ENCODE assay signal across 27 cellular contexts in genomic region chr2:124888431-124888830, GRCh38.
DNase-seq lines count a peak whose midpoint lies in the region; FAIRE-seq and TF ChIP-seq lines count a peak whose summit lies in the region.
"Had no signal": no experiment of that assay in that cellular context is flagged by ENCODE, and none has a peak within 500 bp of the region (broad histone marks: within the 10 kb centered on the region; RNA-seq: fewer than 3 reads in every experiment).

No MANE protein-coding gene starts in this region.

- TF ChIP-seq CTCF in astrocyte (IDR thresholded peaks at IDR 0.05; ENCODE audit: insufficient read depth, low read depth, low read length) (no peak), fibroblast of lung (conservative IDR thresholded peaks at IDR 0.05 in 1 of 2, IDR thresholded peaks at IDR 0.05 in 1 of 2; ENCODE audit: low read depth in 1 of 2, low read length in 2 of 2) (no peak), fibroblast of villous mesenchyme (IDR thresholded peaks at IDR 0.05; ENCODE audit: insufficient read depth, low read depth, low read length) (no peak)

- peaks cover 3% of the 10 kb centered on the region for H3K27me3 Mint-ChIP-seq in astrocyte (ENCODE audit: low read depth, unreplicated experiment)
- H3K27me3 Mint-ChIP-seq in T-helper 2 cell treated with Interferon-gamma antibody and Interleukin-4, amounts not matched to agents 5 μg/mL and 100 μg/mL, for 36 hours (ENCODE audit: low read depth) = no peaks in the 10 kb centered on the region
- H3K27me3 Mint-ChIP-seq: CD4-positive, alpha-beta memory T cell; CD4-positive, CD25-positive, alpha-beta regulatory T cell; CD8-positive, alpha-beta memory T cell had no signal

- H2BK120ac ChIP-seq in mesendoderm (ENCODE audit: low read depth, low read length) = no peak overlapping the region

- H2BK15ac ChIP-seq in mesendoderm (replicated peaks; ENCODE audit: low read depth) = no peak overlapping the region

- no peak overlapping the region for H3K27ac ChIP-seq in astrocyte (ENCODE audit: low read depth, low read length)
- no peak overlapping the region for H3K27ac ChIP-seq in fibroblast of lung (ENCODE audit: insufficient read depth, low read length)
- no peak overlapping the region for H3K27ac ChIP-seq in mesendoderm (ENCODE audit: low read depth, low read length)
- H3K27ac ChIP-seq: BLaER1 had no signal

- DNase-seq in ELR (ENCODE audit: low read depth) (peak; percentile 0), astrocyte (ENCODE audit: low read depth) (peak; percentile 23), fibroblast of lung (ENCODE audit: low read depth in 2 of 2) (peak; percentile 3 to 27), fibroblast of villous mesenchyme (ENCODE audit: low read depth) (peak; percentile 15), mesendoderm (no peak), DMS53 treated with DMSO at 0.1 percent for 48 hours (lab: John Stamatoyannopoulos, UW; ENCODE audit: unreplicated experiment) (no peak)
- DNase-seq in stimulated activated CD4-positive, alpha-beta T cell treated with anti-CD3 and anti-CD28 coated beads, Interleukin-4, amount 100 ng/mL, for 4 hours = no peak
- DNase-seq in T-helper 2 cell treated with Interferon-gamma antibody and Interleukin-4, amounts not matched to agents 5 μg/mL and 100 μg/mL, for 36 hours (ENCODE audit: low spot score) = no peak
- DNase-seq: 8988T; ACHN; BE2C; C1 segment of cervical spinal cord; CD4-positive, alpha-beta memory T cell; CD4-positive, CD25-positive, alpha-beta regulatory T cell; CD8-positive, alpha-beta memory T cell; COR-L47; DMS79; DND-41; GDM1 had no signal

- H3K79me1 ChIP-seq in mesendoderm (ENCODE audit: low read length) = no peaks in the 10 kb centered on the region

- H3K27me3 ChIP-seq in astrocyte (ENCODE audit: insufficient read depth, low read length) (peaks cover 2% of the 10 kb centered on the region), fibroblast of lung (ENCODE audit: control insufficient read depth, insufficient read depth, low read length) (no peaks in the 10 kb centered on the region), mesendoderm (ENCODE audit: insufficient read depth, low read length, poor library complexity) (no peaks in the 10 kb centered on the region)
- H3K27me3 ChIP-seq: BE2C, BLaER1 had no signal

- H4K5ac ChIP-seq in mesendoderm (ENCODE audit: low read length) = no peak overlapping the region

- H3K9ac ChIP-seq in astrocyte (ENCODE audit: low read length) = no peak overlapping the region
- H3K9ac ChIP-seq in fibroblast of lung (ENCODE audit: insufficient read depth, low read length) = no peak overlapping the region
- no peak overlapping the region for H3K9ac ChIP-seq in mesendoderm (ENCODE audit: low read length)
- H3K9ac ChIP-seq: BLaER1 had no signal

- no peak overlapping the region for H3K4ac ChIP-seq in mesendoderm (ENCODE audit: low read depth, low read length)

- H3K56ac ChIP-seq in mesendoderm (ENCODE audit: low read length) = no peak overlapping the region

- H3K23ac ChIP-seq in mesendoderm (ENCODE audit: low read length) = no peak overlapping the region

- no peak overlapping the region for H3K18ac ChIP-seq in mesendoderm (ENCODE audit: low read length)

- H3K36me3 ChIP-seq in astrocyte (ENCODE audit: insufficient read depth, low read length) (no peaks in the 10 kb centered on the region), fibroblast of lung (ENCODE audit: control insufficient read depth, insufficient read depth, low read length) (no peaks in the 10 kb centered on the region), mesendoderm (ENCODE audit: control insufficient read depth, insufficient read depth, low read length) (no peaks in the 10 kb centered on the region)
- H3K36me3 ChIP-seq: BE2C, BLaER1 had no signal

- H3K9me3 Mint-ChIP-seq in astrocyte (ENCODE audit: unreplicated experiment) = no peaks in the 10 kb centered on the region
- H3K9me3 Mint-ChIP-seq in T-helper 2 cell treated with Interferon-gamma antibody and Interleukin-4, amounts not matched to agents 5 μg/mL and 100 μg/mL, for 36 hours = peaks cover 18% of the 10 kb centered on the region

- H3K9me3 ChIP-seq in astrocyte (ENCODE audit: insufficient read depth, low read depth, low read length) (peaks cover 2% of the 10 kb centered on the region), fibroblast of lung (ENCODE audit: control insufficient read depth, insufficient read depth, low read depth, low read length) (no peaks in the 10 kb centered on the region)
- H3K9me3 ChIP-seq: BE2C, BLaER1 had no signal

- H4K20me1 ChIP-seq in astrocyte (ENCODE audit: insufficient read depth, low read length) (no peaks in the 10 kb centered on the region), fibroblast of lung (ENCODE audit: control insufficient read depth, extremely low read depth, insufficient read depth, low read length) (no peaks in the 10 kb centered on the region)
- H4K20me1 ChIP-seq: BLaER1 had no signal

- no peak overlapping the region for H3K4me3 Mint-ChIP-seq in astrocyte (ENCODE audit: unreplicated experiment)
- no peak overlapping the region for H3K4me3 Mint-ChIP-seq in T-helper 2 cell treated with Interferon-gamma antibody and Interleukin-4, amounts not matched to agents 5 μg/mL and 100 μg/mL, for 36 hours
- H3K4me3 Mint-ChIP-seq: CD14-positive monocyte; CD4-positive, alpha-beta memory T cell; CD4-positive, CD25-positive, alpha-beta regulatory T cell; CD8-positive, alpha-beta memory T cell had no signal

- H3K4me3 ChIP-seq in astrocyte (ENCODE audit: insufficient read depth, low read depth, low read length) (no peak overlapping the region), fibroblast of lung (replicated peaks in 1 of 4; ENCODE audit: control extremely low read depth in 1 of 4, insufficient read depth in 1 of 4, low read depth in 3 of 4, low read length in 4 of 4) (no peak overlapping the region), fibroblast of villous mesenchyme (ENCODE audit: low read depth, low read length) (no peak overlapping the region), mesendoderm (ENCODE audit: low read length) (no peak overlapping the region)
- H3K4me3 ChIP-seq: BLaER1, GM12878 had no signal

- FAIRE-seq in astrocyte (lab: Jason Lieb, UNC) = no peak
- FAIRE-seq: A204.1, D721Med, GM12878, GM12892, GM18507, GM19239 had no signal

- no peaks in the 10 kb centered on the region for H3K79me2 ChIP-seq in astrocyte (ENCODE audit: insufficient read depth, low read length)
- no peaks in the 10 kb centered on the region for H3K79me2 ChIP-seq in fibroblast of lung (ENCODE audit: control insufficient read depth, insufficient read depth, low read length)
- H3K79me2 ChIP-seq in mesendoderm (ENCODE audit: control insufficient read depth, insufficient read depth, low read length) = no peaks in the 10 kb centered on the region

- no peak overlapping the region for H2BK5ac ChIP-seq in mesendoderm (ENCODE audit: low read length)

- H3K4me1 ChIP-seq in astrocyte (ENCODE audit: insufficient read depth, low read length) = no peaks in the 10 kb centered on the region
- no peaks in the 10 kb centered on the region for H3K4me1 ChIP-seq in fibroblast of lung (ENCODE audit: control insufficient read depth, extremely low read depth, insufficient read depth, low read length)
- H3K4me1 ChIP-seq in mesendoderm (ENCODE audit: control insufficient read depth, low read depth, low read length) = no peaks in the 10 kb centered on the region
- H3K4me1 ChIP-seq: BE2C, BLaER1 had no signal

- no peak overlapping the region for H3K4me2 ChIP-seq in astrocyte (ENCODE audit: low read length)
- H3K4me2 ChIP-seq in fibroblast of lung (ENCODE audit: extremely low read depth, insufficient read depth, low read length) = no peak overlapping the region
- no peak overlapping the region for H3K4me2 ChIP-seq in mesendoderm (ENCODE audit: low read length)
- H3K4me2 ChIP-seq: BLaER1 had no signal

- no peaks in the 10 kb centered on the region for H3K4me1 Mint-ChIP-seq in astrocyte (ENCODE audit: low read depth, unreplicated experiment)
- no peaks in the 10 kb centered on the region for H3K4me1 Mint-ChIP-seq in T-helper 2 cell treated with Interferon-gamma antibody and Interleukin-4, amounts not matched to agents 5 μg/mL and 100 μg/mL, for 36 hours (ENCODE audit: low read depth)
- H3K4me1 Mint-ChIP-seq: CD14-positive monocyte; CD4-positive, alpha-beta memory T cell; CD4-positive, CD25-positive, alpha-beta regulatory T cell; CD8-positive, alpha-beta memory T cell had no signal

- WGBS in mesendoderm (ENCODE audit: extremely low coverage, insufficient coverage, low lambda C conversion rate) = no CpG with 5 or more reads among the region's 1 CpG

- H2AFZ ChIP-seq in astrocyte (ENCODE audit: low read depth, low read length) (no peak overlapping the region), fibroblast of lung (ENCODE audit: low read length) (no peak overlapping the region)

- no peak overlapping the region for H2AK5ac ChIP-seq in mesendoderm (ENCODE audit: low read length)

- no peaks in the 10 kb centered on the region for H3K36me3 Mint-ChIP-seq in astrocyte (ENCODE audit: low read depth, unreplicated experiment)
- H3K36me3 Mint-ChIP-seq in T-helper 2 cell treated with Interferon-gamma antibody and Interleukin-4, amounts not matched to agents 5 μg/mL and 100 μg/mL, for 36 hours (ENCODE audit: low read depth) = no peaks in the 10 kb centered on the region
- H3K36me3 Mint-ChIP-seq: CD14-positive monocyte; CD4-positive, alpha-beta memory T cell; CD4-positive, CD25-positive, alpha-beta regulatory T cell; CD8-positive, alpha-beta memory T cell had no signal

- no peak overlapping the region for H4K8ac ChIP-seq in mesendoderm (ENCODE audit: low read depth, low read length)

- H3K27ac Mint-ChIP-seq in astrocyte (ENCODE audit: unreplicated experiment) = no peak overlapping the region
- H3K27ac Mint-ChIP-seq in T-helper 2 cell treated with Interferon-gamma antibody and Interleukin-4, amounts not matched to agents 5 μg/mL and 100 μg/mL, for 36 hours = no peak overlapping the region
- H3K27ac Mint-ChIP-seq: CD14-positive monocyte; CD4-positive, alpha-beta memory T cell; CD4-positive, CD25-positive, alpha-beta regulatory T cell; CD8-positive, alpha-beta memory T cell had no signal

Comparison
In these comparisons a context has a peak if more than half of its experiments do, and no peak if none do; other contexts are left out.
1. DNase-seq: peak in ELR (single experiment), astrocyte (single experiment), fibroblast of lung (2 of 2) and fibroblast of villous mesenchyme (single experiment); none in mesendoderm (single experiment), stimulated activated CD4-positive, alpha-beta T cell treated with anti-CD3 and anti-CD28 coated beads, Interleukin-4, amount 100 ng/mL, for 4 hours (0 of 2), DMS53 treated with DMSO at 0.1 percent for 48 hours (single experiment) and T-helper 2 cell treated with Interferon-gamma antibody and Interleukin-4, amounts not matched to agents 5 μg/mL and 100 μg/mL, for 36 hours (single experiment).